Comparison of ENCODE assay signal across 23 cellular contexts in the genomic region with DNA sequence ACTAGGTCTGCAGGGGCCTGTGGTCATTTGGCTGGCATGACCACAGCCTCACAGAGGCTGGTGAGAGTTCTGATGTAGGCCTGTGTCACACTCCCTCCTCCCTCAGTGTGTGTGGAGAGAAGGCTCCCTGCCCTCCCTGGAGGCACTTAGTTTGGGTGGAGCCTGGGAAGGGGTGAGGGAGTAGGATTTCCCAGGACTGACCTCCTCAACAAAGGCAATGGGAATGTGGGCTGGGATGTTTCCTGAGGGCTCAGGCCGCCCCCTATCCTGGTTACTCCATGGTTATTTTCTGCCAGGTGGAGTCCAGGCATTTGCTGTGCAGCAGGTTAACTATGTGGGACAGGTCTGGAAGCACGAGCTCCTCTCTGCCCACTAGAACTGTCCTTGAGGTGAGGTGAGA. TPM values are rescaled to one million over a fixed set of nuclear protein-coding genes. Genes with fewer than 3 reads are reported as not detected.
DNase-seq lines count a peak whose midpoint lies in the region; ATAC-seq lines count a peak whose summit lies in the region.
"Had no signal": no experiment of that assay in that cellular context is flagged by ENCODE, and none has a peak within 500 bp of the region (broad histone marks: within the 10 kb centered on the region; RNA-seq: fewer than 3 reads in every experiment).

No MANE protein-coding gene starts in this region.

- peaks cover 16% of the 10 kb centered on the region for H3F3A ChIP-seq in GM23248 (ENCODE audit: insufficient read depth)

- H3K23ac ChIP-seq in mesenchymal stem cell (ENCODE audit: low read length in 2 of 2) = no peak overlapping the region

- H3K27me3 Mint-ChIP-seq in CD4-positive, alpha-beta memory T cell = no peaks in the 10 kb centered on the region

- no peak overlapping the region for H4K91ac ChIP-seq in mesenchymal stem cell (ENCODE audit: low read length)

- H3K4me3 Mint-ChIP-seq in CD4-positive, alpha-beta memory T cell = peak overlapping the region in 2 of 8 donors; percentile 30 to 71

- H4K20me1 ChIP-seq in GM23248 (ENCODE audit: insufficient read depth) = no peaks in the 10 kb centered on the region

- no peaks in the 10 kb centered on the region for H3K9me2 ChIP-seq in GM23248 (ENCODE audit: insufficient read depth)

- H3K4me3 ChIP-seq in CD4-positive, alpha-beta memory T cell (ENCODE audit: low read length in 2 of 2) = no peak overlapping the region
- H3K4me3 ChIP-seq in GM23248 (no peak overlapping the region), mesenchymal stem cell (ENCODE audit: insufficient read depth in 1 of 2, low read depth in 1 of 2, low read length in 2 of 2) (no peak overlapping the region), right cardiac atrium (ENCODE audit: low read length) (no peak overlapping the region)
- H3K4me3 ChIP-seq: BLaER1, body of pancreas, dorsolateral prefrontal cortex, esophagus squamous epithelium, lung, stomach, upper lobe of right lung had no signal

- intact Hi-C loops in CD4-positive, alpha-beta memory T cell (cut with micrococcal nuclease) = loop anchor here (2.0 kb wide), 1 partner anchor 62 kb away; no protein-coding TSS in a partner anchor
- intact Hi-C loops in right cardiac atrium (cut with DNase I) = loop anchor here in 1 of 4 donors (10.0 kb wide), 1 partner anchor 284 kb away; a partner anchor contains a TSS

- no peak overlapping the region for H2AFZ ChIP-seq in GM23248
- no peak overlapping the region for H2AFZ ChIP-seq in mesenchymal stem cell (ENCODE audit: low read depth, low read length)

- H3K4ac ChIP-seq in mesenchymal stem cell (ENCODE audit: low read depth in 1 of 2, low read length in 2 of 2) = no peak overlapping the region

- no peak overlapping the region for H3K27ac ChIP-seq in CD4-positive, alpha-beta memory T cell (ENCODE audit: low read depth, low read length)
- H3K27ac ChIP-seq in GM23248 = no peak overlapping the region
- H3K27ac ChIP-seq in mesenchymal stem cell (ENCODE audit: low read length, poor library complexity, severe bottlenecking) = no peak overlapping the region
- H3K27ac ChIP-seq in right cardiac atrium (ENCODE audit: low read length) = no peak overlapping the region
- H3K27ac ChIP-seq: BLaER1, body of pancreas, stomach, upper lobe of right lung had no signal

- peaks cover 100% of the 10 kb centered on the region for H3K4me1 ChIP-seq in CD4-positive, alpha-beta memory T cell (ENCODE audit: insufficient read depth, low read length)
- peaks cover 27% of the 10 kb centered on the region for H3K4me1 ChIP-seq in GM23248 (ENCODE audit: insufficient read depth)
- H3K4me1 ChIP-seq in mesenchymal stem cell (ENCODE audit: control insufficient read depth, insufficient read depth, low read depth, low read length) = peaks cover 18% of the 10 kb centered on the region
- H3K4me1 ChIP-seq in right cardiac atrium (ENCODE audit: control insufficient read depth, insufficient read depth, low read length) = peaks cover 17% of the 10 kb centered on the region
- H3K4me1 ChIP-seq: body of pancreas had no signal

- H3K27me3 ChIP-seq in CD4-positive, alpha-beta memory T cell (ENCODE audit: insufficient read depth, low read length) = no peaks in the 10 kb centered on the region
- no peaks in the 10 kb centered on the region for H3K27me3 ChIP-seq in GM23248 (replicated peaks; ENCODE audit: insufficient read depth)
- H3K27me3 ChIP-seq in mesenchymal stem cell (ENCODE audit: control insufficient read depth in 1 of 2, insufficient read depth in 1 of 2, low read length in 2 of 2) = no peaks in the 10 kb centered on the region
- H3K27me3 ChIP-seq in right cardiac atrium (ENCODE audit: control insufficient read depth, insufficient read depth) = no peaks in the 10 kb centered on the region
- H3K27me3 ChIP-seq: BLaER1, body of pancreas, dorsolateral prefrontal cortex, esophagus squamous epithelium, stomach, upper lobe of right lung had no signal

- 100% methylated on average over 2 of the region's 2 CpGs for WGBS in GM23248 (ENCODE audit: low coverage in 1 of 2, low lambda C conversion rate in 2 of 2, missing lambda C conversion rate in 2 of 2), 2 experiments
- 80% methylated on average over 2 of the region's 2 CpGs for WGBS in mesenchymal stem cell
- 86% methylated on average over 2 of the region's 2 CpGs for WGBS in right cardiac atrium

- no peak overlapping the region for H2BK120ac ChIP-seq in mesenchymal stem cell (ENCODE audit: low read depth, low read length)

- POLR2A ChIA-PET in CD4-positive, alpha-beta memory T cell (lab: Charles Lee; ENCODE audit: partially characterized antibody) = no interaction called here

- H3K36me3 Mint-ChIP-seq in CD4-positive, alpha-beta memory T cell = peaks cover 27 to 33% of the 10 kb centered on the region in 2 donors
- peaks cover 11 to 17% of the 10 kb centered on the region in 2 donors for H3K36me3 Mint-ChIP-seq in activated naive CD4-positive, alpha-beta T cell treated with anti-CD3 and anti-CD28 coated beads, Interleukin-2, amount 50 U/mL, for 72 hours

- H2BK15ac ChIP-seq in mesenchymal stem cell (ENCODE audit: low read depth, poor library complexity, severe bottlenecking) = no peak overlapping the region

- peaks cover 86% of the 10 kb centered on the region for H3K79me1 ChIP-seq in mesenchymal stem cell (replicated peaks; ENCODE audit: low read length, poor library complexity, severe bottlenecking)

- no peak overlapping the region for H2AK5ac ChIP-seq in mesenchymal stem cell (ENCODE audit: low read length, severe bottlenecking)

- no peak overlapping the region for H3K9ac ChIP-seq in GM23248
- H3K9ac ChIP-seq in mesenchymal stem cell (ENCODE audit: low read length) = peak overlapping the region; percentile 37
- H3K9ac ChIP-seq: BLaER1 had no signal

- peaks cover 71 to 98% (median 88%) of the 10 kb centered on the region in 4 donors for H3K4me1 Mint-ChIP-seq in CD4-positive, alpha-beta memory T cell

- in situ Hi-C loops in GM23248 (cut with MboI) = no loop called here

- peaks cover 7% of the 10 kb centered on the region for H3K36me3 ChIP-seq in CD4-positive, alpha-beta memory T cell (ENCODE audit: insufficient read depth, low read length)
- H3K36me3 ChIP-seq in GM23248 (ENCODE audit: low read depth) (no peaks in the 10 kb centered on the region), mesenchymal stem cell (ENCODE audit: control insufficient read depth in 1 of 2, insufficient read depth in 2 of 2, low read depth in 1 of 2, low read length in 2 of 2) (peaks cover 60 to 65% of the 10 kb centered on the region in 2 experiments)

- DNase-seq in CD4-positive, alpha-beta memory T cell = no peak
- DNase-seq in GM23248 (peak; percentile 20), mesenchymal stem cell (no peak), NCI-H2196 treated with DMSO at 0.1 percent for 48 hours (lab: John Stamatoyannopoulos, UW; ENCODE audit: unreplicated experiment) (no peak), right cardiac atrium (no peak), NCI-H1092 treated with DMSO at 0.1 percent for 48 hours (lab: John Stamatoyannopoulos, UW) (no peak), SHP77 (lab: John Stamatoyannopoulos, UW) (no peak)
- DNase-seq in activated naive CD4-positive, alpha-beta T cell treated with anti-CD3 and anti-CD28 coated beads, Interleukin-2, amount 50 U/mL, for 72 hours (ENCODE audit: low spot score in 2 of 2) = no peak
- DNase-seq: body of pancreas, DMS53, esophagus squamous epithelium, H7, KG1, NCI-H1048, NCI-H2107, NCI-H526, stomach had no signal

- H3K4me2 ChIP-seq in GM23248 (ENCODE audit: unreplicated experiment) (no peak overlapping the region), mesenchymal stem cell (ENCODE audit: low read length, poor library complexity, severe bottlenecking) (no peak overlapping the region)

- ATAC-seq in activated naive CD4-positive, alpha-beta T cell treated with anti-CD3 and anti-CD28 coated beads, Interleukin-2, amount 50 U/mL, for 72 hours = no peak
- no peak for ATAC-seq in right cardiac atrium
- ATAC-seq: body of pancreas, upper lobe of right lung had no signal

- H3K9me3 ChIP-seq in CD4-positive, alpha-beta memory T cell (ENCODE audit: control insufficient read depth in 1 of 2, low read length in 2 of 2) = no peaks in the 10 kb centered on the region
- H3K9me3 ChIP-seq in GM23248 (ENCODE audit: low read depth) (no peaks in the 10 kb centered on the region), mesenchymal stem cell (ENCODE audit: control insufficient read depth, low read length) (no peaks in the 10 kb centered on the region), right cardiac atrium (ENCODE audit: control insufficient read depth, low read length) (no peaks in the 10 kb centered on the region)
- H3K9me3 ChIP-seq: BLaER1, body of pancreas, esophagus squamous epithelium, stomach, upper lobe of right lung had no signal

- CTCF ChIA-PET in CD4-positive, alpha-beta memory T cell (lab: Charles Lee; ENCODE audit: partially characterized antibody) = interaction anchor here (1.7 to 7.2 kb wide), 2 partner anchors 9 to 177 kb away, joined by 12 to 244 read pairs; a partner anchor contains a TSS

- no peak overlapping the region for H2BK5ac ChIP-seq in mesenchymal stem cell (ENCODE audit: low read depth, low read length, poor library complexity, severe bottlenecking)

- H3K27ac Mint-ChIP-seq in CD4-positive, alpha-beta memory T cell = peak overlapping the region; percentile 27 to 89 (median 69)
- H3K27ac Mint-ChIP-seq in activated naive CD4-positive, alpha-beta T cell treated with anti-CD3 and anti-CD28 coated beads, Interleukin-2, amount 50 U/mL, for 72 hours = peak overlapping the region; percentile 44 to 67

- H3K79me2 ChIP-seq in GM23248 (ENCODE audit: insufficient read depth) = peaks cover 58% of the 10 kb centered on the region

- no peak overlapping the region for H3K18ac ChIP-seq in mesenchymal stem cell (ENCODE audit: low read depth in 1 of 2, low read length in 2 of 2)

- no peak overlapping the region for H3K14ac ChIP-seq in mesenchymal stem cell (ENCODE audit: low read length in 2 of 2)

- no peak overlapping the region for H2BK12ac ChIP-seq in mesenchymal stem cell (ENCODE audit: low read length in 2 of 2)

- H3K9me3 Mint-ChIP-seq in CD4-positive, alpha-beta memory T cell = no peaks in the 10 kb centered on the region
- H3K9me3 Mint-ChIP-seq in activated naive CD4-positive, alpha-beta T cell treated with anti-CD3 and anti-CD28 coated beads, Interleukin-2, amount 50 U/mL, for 72 hours = no peaks in the 10 kb centered on the region

- H4K8ac ChIP-seq in mesenchymal stem cell (ENCODE audit: low read length) = no peak overlapping the region

RNA-seq across cellular contexts. Expression of a gene that starts 7.6 kb away (rescaled TPM):
- total RNA-seq in CD4-positive, alpha-beta memory T cell = 10 to 100 TPM; 40.0 to 40.9 TPM
- 100 to 1,000 TPM; 110 to 138 TPM for polyA plus RNA-seq in CD4-positive, alpha-beta memory T cell
- 77.9 and 89.8 TPM in 2 replicates for total RNA-seq in GM23248 (2014; rRNA removed; shearing (Covaris generic))
- polyA plus RNA-seq in GM23248 (2016; fragmentation: Nextera tagmentation; extraction: Ambion mirVana) (66.7 and 74.9 TPM in 2 replicates), right cardiac atrium (67.8 TPM)
- 10 to 100 TPM; 25.7 to 44.0 TPM for total RNA-seq in activated naive CD4-positive, alpha-beta T cell treated with anti-CD3 and anti-CD28 coated beads, Interleukin-2, amount 50 U/mL, for 72 hours
- polyA plus RNA-seq in mesenchymal stem cell (2013, experiment 1 of 2) = 36.8 TPM
- 37.3 TPM for polyA plus RNA-seq in mesenchymal stem cell (2013, experiment 2 of 2)
- 10 to 100 TPM; 37.6 to 40.2 (median 38.3) TPM for total RNA-seq in right cardiac atrium

RNA-seq across cellular contexts. Expression of a gene that starts 28.2 kb away (rescaled TPM):
- 1 to 10 TPM; 1.1 to 1.9 TPM for total RNA-seq in CD4-positive, alpha-beta memory T cell
- under 1 TPM in 1 of 2 donors, not detected in 1; 0.07 TPM for polyA plus RNA-seq in CD4-positive, alpha-beta memory T cell
- total RNA-seq in GM23248 (2014; rRNA removed; shearing (Covaris generic)) = 1.1 TPM in 1 of 2 replicates, not detected in the other
- polyA plus RNA-seq in GM23248 (2016; fragmentation: Nextera tagmentation; extraction: Ambion mirVana) (not detected in 2 replicates), right cardiac atrium (0.09 TPM)
- under 1 TPM; 0.16 to 0.54 TPM for total RNA-seq in activated naive CD4-positive, alpha-beta T cell treated with anti-CD3 and anti-CD28 coated beads, Interleukin-2, amount 50 U/mL, for 72 hours
- 0.01 TPM for polyA plus RNA-seq in mesenchymal stem cell (2013, experiment 1 of 2)
- polyA plus RNA-seq in mesenchymal stem cell (2013, experiment 2 of 2) = 0.04 TPM
- under 1 TPM; 0.06 to 0.40 (median 0.20) TPM for total RNA-seq in right cardiac atrium
- total RNA-seq: pulmonary artery endothelial cell, SK-MEL-5 had no signal
